8 cellular contexts compared by ENCODE assay signal in genomic region chr1:210584439-210585113, GRCh38.
A peak's percentile ranks its signal among the peaks of the same experiment; 100 is the strongest.
DNase-seq lines count a peak whose midpoint lies in the region; ATAC-seq, FAIRE-seq and TF ChIP-seq lines count a peak whose summit lies in the region.

No MANE protein-coding gene starts in this region.

- peak; percentile 97 for DNase-seq in NCI-H2171 (lab: John Stamatoyannopoulos, UW)
- DNase-seq in MCF 10A (ENCODE audit: unreplicated experiment): peak; percentile 97
- DNase-seq in iris pigment epithelial cell (ENCODE audit: low read depth): peak; percentile 59
- DNase-seq in stimulated activated CD4-positive, alpha-beta T cell treated with anti-CD3 and anti-CD28 coated beads, Interleukin-1b, Interleukin-23, amount 100 ng/mL, for 24 hours (ENCODE audit: low read depth in 4 of 4, low spot score in 1 of 4): peak; percentile 23 to 71 (median 50)

- no peaks in the 10 kb centered on the region for H3K9me3 Mint-ChIP-seq in MCF 10A (ENCODE audit: unreplicated experiment)

- FAIRE-seq in A204.1 (lab: Jason Lieb, UNC): peak; percentile 6

- BruUV-seq in MCF 10A (replicated peaks; lab: Mats Ljungman, UMichigan): no TSS peak

- H3K27me3 Mint-ChIP-seq in MCF 10A (ENCODE audit: insufficient read depth, unreplicated experiment): no peaks in the 10 kb centered on the region

- H3K27ac Mint-ChIP-seq in MCF 10A (ENCODE audit: low read depth, unreplicated experiment): no peak overlapping the region

- H3K36me3 Mint-ChIP-seq in MCF 10A (ENCODE audit: insufficient read depth, unreplicated experiment): no peaks in the 10 kb centered on the region

- intact Hi-C loops in MCF 10A (cut with micrococcal nuclease): loop anchor here (1.0 to 10.0 kb wide), 12 partner anchors 130 to 1071 kb away; partner anchors contain the start of genes KCNH1, RCOR3 and SLC30A1

- POLR2A ChIA-PET in MCF 10A (lab: Yijun Ruan, JAX): interaction anchor here (0.7 to 0.8 kb wide), 2 partner anchors 39 to 138 kb away, joined by 3 read pairs; no protein-coding TSS in a partner anchor

- peak overlapping the region; percentile 33 for H3K27ac ChIP-seq in VCaP

- no peak overlapping the region for H3K4me3 Mint-ChIP-seq in MCF 10A (ENCODE audit: unreplicated experiment)

- TF ChIP-seq CTCF in VCaP (conservative IDR thresholded peaks at IDR 0.05) (peak; percentile 79), MCF 10A (IDR thresholded peaks at IDR 0.05; ENCODE audit: unreplicated experiment) (peak; percentile 100)

- ATAC-seq in GM18858 (IDR thresholded peaks at IDR 0.05; ENCODE audit: unreplicated experiment) (peak; percentile 55), HG03139 (IDR thresholded peaks at IDR 0.05; ENCODE audit: unreplicated experiment) (peak; percentile 77)

- CTCF ChIA-PET in MCF 10A (lab: Yijun Ruan, JAX): interaction anchor here (0.6 to 11.4 kb wide), 66 partner anchors 9 to 930 kb away, joined by 3 to 365 read pairs (median 4); partner anchors contain the start of gene KCNH1

- H3K4me1 Mint-ChIP-seq in MCF 10A (ENCODE audit: insufficient read depth, unreplicated experiment): peaks cover 6% of the 10 kb centered on the region

Comparison
In these comparisons a context has a peak if more than half of its experiments do, and no peak if none do; other contexts are left out.
1. Peak in every context shown above with its lines: DNase-seq, ATAC-seq and H3K27ac ChIP-seq.